ENCODE assay signal across 1 cellular context in the genomic region with DNA sequence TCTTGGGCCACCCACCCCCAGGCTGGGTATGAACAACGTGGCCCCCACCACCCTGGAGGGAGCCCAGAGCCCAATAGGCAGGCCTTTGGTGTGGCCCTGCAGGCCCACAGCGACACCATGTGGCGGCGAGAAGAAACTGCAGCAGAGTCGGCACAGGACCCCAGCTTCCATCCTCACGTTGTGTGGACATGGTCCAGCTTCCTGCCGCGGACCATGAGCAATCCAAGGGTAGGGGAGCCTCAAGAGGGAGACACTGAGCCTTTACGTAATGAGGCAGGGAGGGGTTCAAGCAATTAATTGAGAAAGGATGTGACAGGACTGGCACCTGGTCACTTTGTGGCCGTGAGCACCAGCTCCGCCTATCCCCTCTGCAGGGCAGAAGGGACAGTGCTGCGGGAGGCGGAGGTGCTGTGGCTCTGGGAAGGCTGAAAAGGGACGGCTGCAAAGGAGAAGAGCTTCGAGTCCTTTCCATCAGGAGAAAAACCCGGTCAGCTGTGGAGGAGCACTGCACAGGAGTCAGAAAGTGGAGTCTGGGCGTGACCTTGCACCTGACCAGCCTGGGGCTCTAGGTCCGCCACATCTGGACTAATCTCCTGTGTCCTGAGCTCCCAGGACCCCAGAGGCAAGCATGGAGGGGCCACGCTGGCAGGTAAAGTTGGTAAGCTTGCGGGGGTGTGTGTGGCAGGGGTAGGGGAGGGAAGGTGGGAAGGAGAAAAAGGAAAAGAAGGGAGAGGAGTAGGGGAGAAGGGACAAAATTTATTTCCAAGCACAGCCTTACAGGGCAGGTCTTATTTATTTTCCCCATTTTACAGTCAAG.
TF ChIP-seq lines count a peak whose summit lies in the region.

No MANE protein-coding gene starts in this region.

TF ChIP-seq in HepG2, 621 proteins besides CTCF, POLR2A, EP300 and RAD21 (continued from another document and continues in another):
- 0 out of 2 replicates have a peak, but pooled peaks have one; percentile 55 for TF ChIP-seq ZBTB26 (CRISPR knock-in tag; IDR thresholded peaks at IDR 0.05; ENCODE audit: borderline replicate concordance)
- 0 out of 2 replicates have a peak, but pooled peaks have one; percentile 16 for TF ChIP-seq THAP9 (CRISPR knock-in tag; IDR thresholded peaks at IDR 0.05; ENCODE audit: borderline replicate concordance)
- TF ChIP-seq ZNF570 (CRISPR knock-in tag; IDR thresholded peaks at IDR 0.05; ENCODE audit: borderline replicate concordance) = no peak
- no peak for TF ChIP-seq KLF6 (CRISPR knock-in tag; IDR thresholded peaks at IDR 0.05)
- peak; percentile 88 for TF ChIP-seq KDM2A (CRISPR knock-in tag; IDR thresholded peaks at IDR 0.05; ENCODE audit: borderline replicate concordance, low read depth)
- TF ChIP-seq, protein P1, sequence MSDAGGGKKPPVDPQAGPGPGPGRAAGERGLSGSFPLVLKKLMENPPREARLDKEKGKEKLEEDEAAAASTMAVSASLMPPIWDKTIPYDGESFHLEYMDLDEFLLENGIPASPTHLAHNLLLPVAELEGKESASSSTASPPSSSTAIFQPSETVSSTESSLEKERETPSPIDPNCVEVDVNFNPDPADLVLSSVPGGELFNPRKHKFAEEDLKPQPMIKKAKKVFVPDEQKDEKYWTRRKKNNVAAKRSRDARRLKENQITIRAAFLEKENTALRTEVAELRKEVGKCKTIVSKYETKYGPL (CRISPR knock-in tag; IDR thresholded peaks at IDR 0.05) = peak; percentile 77; the same call in 1 of the 2 replicates
- TF ChIP-seq ZNF337 (CRISPR knock-in tag; IDR thresholded peaks at IDR 0.05; ENCODE audit: borderline replicate concordance, low read depth) = no peak
- TF ChIP-seq, protein P2, sequence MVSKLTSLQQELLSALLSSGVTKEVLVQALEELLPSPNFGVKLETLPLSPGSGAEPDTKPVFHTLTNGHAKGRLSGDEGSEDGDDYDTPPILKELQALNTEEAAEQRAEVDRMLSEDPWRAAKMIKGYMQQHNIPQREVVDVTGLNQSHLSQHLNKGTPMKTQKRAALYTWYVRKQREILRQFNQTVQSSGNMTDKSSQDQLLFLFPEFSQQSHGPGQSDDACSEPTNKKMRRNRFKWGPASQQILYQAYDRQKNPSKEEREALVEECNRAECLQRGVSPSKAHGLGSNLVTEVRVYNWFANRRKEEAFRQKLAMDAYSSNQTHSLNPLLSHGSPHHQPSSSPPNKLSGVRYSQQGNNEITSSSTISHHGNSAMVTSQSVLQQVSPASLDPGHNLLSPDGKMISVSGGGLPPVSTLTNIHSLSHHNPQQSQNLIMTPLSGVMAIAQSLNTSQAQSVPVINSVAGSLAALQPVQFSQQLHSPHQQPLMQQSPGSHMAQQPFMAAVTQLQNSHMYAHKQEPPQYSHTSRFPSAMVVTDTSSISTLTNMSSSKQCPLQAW (CRISPR knock-in tag; IDR thresholded peaks at IDR 0.05) = peak; percentile 91
- 0 out of 2 replicates have a peak, but pooled peaks have one; percentile 34 for TF ChIP-seq ZNF124 (CRISPR knock-in tag; IDR thresholded peaks at IDR 0.05)
- TF ChIP-seq ELF1 (CRISPR knock-in tag; IDR thresholded peaks at IDR 0.05) = peak; percentile 53
- TF ChIP-seq, protein P3, sequence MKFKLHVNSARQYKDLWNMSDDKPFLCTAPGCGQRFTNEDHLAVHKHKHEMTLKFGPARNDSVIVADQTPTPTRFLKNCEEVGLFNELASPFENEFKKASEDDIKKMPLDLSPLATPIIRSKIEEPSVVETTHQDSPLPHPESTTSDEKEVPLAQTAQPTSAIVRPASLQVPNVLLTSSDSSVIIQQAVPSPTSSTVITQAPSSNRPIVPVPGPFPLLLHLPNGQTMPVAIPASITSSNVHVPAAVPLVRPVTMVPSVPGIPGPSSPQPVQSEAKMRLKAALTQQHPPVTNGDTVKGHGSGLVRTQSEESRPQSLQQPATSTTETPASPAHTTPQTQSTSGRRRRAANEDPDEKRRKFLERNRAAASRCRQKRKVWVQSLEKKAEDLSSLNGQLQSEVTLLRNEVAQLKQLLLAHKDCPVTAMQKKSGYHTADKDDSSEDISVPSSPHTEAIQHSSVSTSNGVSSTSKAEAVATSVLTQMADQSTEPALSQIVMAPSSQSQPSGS (CRISPR knock-in tag; IDR thresholded peaks at IDR 0.05) = peak; percentile 81; the same call in 1 of the 2 replicates
- TF ChIP-seq BORCS8-MEF2B (CRISPR knock-in tag; IDR thresholded peaks at IDR 0.05) = peak; percentile 82; the same call in 1 of the 2 replicates
- TF ChIP-seq, protein P4, sequence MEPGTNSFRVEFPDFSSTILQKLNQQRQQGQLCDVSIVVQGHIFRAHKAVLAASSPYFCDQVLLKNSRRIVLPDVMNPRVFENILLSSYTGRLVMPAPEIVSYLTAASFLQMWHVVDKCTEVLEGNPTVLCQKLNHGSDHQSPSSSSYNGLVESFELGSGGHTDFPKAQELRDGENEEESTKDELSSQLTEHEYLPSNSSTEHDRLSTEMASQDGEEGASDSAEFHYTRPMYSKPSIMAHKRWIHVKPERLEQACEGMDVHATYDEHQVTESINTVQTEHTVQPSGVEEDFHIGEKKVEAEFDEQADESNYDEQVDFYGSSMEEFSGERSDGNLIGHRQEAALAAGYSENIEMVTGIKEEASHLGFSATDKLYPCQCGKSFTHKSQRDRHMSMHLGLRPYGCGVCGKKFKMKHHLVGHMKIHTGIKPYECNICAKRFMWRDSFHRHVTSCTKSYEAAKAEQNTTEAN (CRISPR knock-in tag; conservative IDR thresholded peaks at IDR 0.05) = no peak
- TF ChIP-seq, protein P5, sequence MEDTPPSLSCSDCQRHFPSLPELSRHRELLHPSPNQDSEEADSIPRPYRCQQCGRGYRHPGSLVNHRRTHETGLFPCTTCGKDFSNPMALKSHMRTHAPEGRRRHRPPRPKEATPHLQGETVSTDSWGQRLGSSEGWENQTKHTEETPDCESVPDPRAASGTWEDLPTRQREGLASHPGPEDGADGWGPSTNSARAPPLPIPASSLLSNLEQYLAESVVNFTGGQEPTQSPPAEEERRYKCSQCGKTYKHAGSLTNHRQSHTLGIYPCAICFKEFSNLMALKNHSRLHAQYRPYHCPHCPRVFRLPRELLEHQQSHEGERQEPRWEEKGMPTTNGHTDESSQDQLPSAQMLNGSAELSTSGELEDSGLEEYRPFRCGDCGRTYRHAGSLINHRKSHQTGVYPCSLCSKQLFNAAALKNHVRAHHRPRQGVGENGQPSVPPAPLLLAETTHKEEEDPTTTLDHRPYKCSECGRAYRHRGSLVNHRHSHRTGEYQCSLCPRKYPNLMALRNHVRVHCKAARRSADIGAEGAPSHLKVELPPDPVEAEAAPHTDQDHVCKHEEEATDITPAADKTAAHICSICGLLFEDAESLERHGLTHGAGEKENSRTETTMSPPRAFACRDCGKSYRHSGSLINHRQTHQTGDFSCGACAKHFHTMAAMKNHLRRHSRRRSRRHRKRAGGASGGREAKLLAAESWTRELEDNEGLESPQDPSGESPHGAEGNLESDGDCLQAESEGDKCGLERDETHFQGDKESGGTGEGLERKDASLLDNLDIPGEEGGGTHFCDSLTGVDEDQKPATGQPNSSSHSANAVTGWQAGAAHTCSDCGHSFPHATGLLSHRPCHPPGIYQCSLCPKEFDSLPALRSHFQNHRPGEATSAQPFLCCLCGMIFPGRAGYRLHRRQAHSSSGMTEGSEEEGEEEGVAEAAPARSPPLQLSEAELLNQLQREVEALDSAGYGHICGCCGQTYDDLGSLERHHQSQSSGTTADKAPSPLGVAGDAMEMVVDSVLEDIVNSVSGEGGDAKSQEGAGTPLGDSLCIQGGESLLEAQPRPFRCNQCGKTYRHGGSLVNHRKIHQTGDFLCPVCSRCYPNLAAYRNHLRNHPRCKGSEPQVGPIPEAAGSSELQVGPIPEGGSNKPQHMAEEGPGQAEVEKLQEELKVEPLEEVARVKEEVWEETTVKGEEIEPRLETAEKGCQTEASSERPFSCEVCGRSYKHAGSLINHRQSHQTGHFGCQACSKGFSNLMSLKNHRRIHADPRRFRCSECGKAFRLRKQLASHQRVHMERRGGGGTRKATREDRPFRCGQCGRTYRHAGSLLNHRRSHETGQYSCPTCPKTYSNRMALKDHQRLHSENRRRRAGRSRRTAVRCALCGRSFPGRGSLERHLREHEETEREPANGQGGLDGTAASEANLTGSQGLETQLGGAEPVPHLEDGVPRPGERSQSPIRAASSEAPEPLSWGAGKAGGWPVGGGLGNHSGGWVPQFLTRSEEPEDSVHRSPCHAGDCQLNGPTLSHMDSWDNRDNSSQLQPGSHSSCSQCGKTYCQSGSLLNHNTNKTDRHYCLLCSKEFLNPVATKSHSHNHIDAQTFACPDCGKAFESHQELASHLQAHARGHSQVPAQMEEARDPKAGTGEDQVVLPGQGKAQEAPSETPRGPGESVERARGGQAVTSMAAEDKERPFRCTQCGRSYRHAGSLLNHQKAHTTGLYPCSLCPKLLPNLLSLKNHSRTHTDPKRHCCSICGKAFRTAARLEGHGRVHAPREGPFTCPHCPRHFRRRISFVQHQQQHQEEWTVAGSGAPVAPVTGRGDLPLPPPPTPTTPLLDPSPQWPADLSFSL (CRISPR knock-in tag; IDR thresholded peaks at IDR 0.05) = peak; percentile 85; the same call in 1 of the 2 replicates
- TF ChIP-seq SP140L (CRISPR knock-in tag; IDR thresholded peaks at IDR 0.05; ENCODE audit: borderline replicate concordance) = peak; percentile 61; the same call in 1 of the 2 replicates
- TF ChIP-seq SALL1 (CRISPR knock-in tag; IDR thresholded peaks at IDR 0.05) = peak; percentile 86
- TF ChIP-seq NFKBIZ (CRISPR knock-in tag; IDR thresholded peaks at IDR 0.05) = no peak
- TF ChIP-seq KDM3A (CRISPR knock-in tag; IDR thresholded peaks at IDR 0.05; ENCODE audit: low read depth) = peak; percentile 83
- TF ChIP-seq ZNF567 (CRISPR knock-in tag; IDR thresholded peaks at IDR 0.05; ENCODE audit: borderline replicate concordance) = 0 out of 2 replicates have a peak, but pooled peaks have one; percentile 24
- TF ChIP-seq, protein P6, sequence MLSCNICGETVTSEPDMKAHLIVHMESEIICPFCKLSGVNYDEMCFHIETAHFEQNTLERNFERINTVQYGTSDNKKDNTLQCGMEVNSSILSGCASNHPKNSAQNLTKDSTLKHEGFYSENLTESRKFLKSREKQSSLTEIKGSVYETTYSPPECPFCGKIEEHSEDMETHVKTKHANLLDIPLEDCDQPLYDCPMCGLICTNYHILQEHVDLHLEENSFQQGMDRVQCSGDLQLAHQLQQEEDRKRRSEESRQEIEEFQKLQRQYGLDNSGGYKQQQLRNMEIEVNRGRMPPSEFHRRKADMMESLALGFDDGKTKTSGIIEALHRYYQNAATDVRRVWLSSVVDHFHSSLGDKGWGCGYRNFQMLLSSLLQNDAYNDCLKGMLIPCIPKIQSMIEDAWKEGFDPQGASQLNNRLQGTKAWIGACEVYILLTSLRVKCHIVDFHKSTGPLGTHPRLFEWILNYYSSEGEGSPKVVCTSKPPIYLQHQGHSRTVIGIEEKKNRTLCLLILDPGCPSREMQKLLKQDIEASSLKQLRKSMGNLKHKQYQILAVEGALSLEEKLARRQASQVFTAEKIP (CRISPR knock-in tag; IDR thresholded peaks at IDR 0.05; ENCODE audit: borderline replicate concordance) = no peak
- TF ChIP-seq GATAD1 (CRISPR knock-in tag; IDR thresholded peaks at IDR 0.05) = 0 out of 2 replicates have a peak, but pooled peaks have one; percentile 36
- peak; percentile 77 for TF ChIP-seq ZMYM3 (CRISPR knock-in tag; IDR thresholded peaks at IDR 0.05)
- TF ChIP-seq NR2F6 (IDR thresholded peaks at IDR 0.05) = no peak
- peak; percentile 59 for TF ChIP-seq NR2F6 (CRISPR knock-in tag; IDR thresholded peaks at IDR 0.05)
- TF ChIP-seq BATF2 (CRISPR knock-in tag; IDR thresholded peaks at IDR 0.05) = no peak
- TF ChIP-seq ZNF770 (CRISPR knock-in tag; IDR thresholded peaks at IDR 0.05) = no peak
- TF ChIP-seq SNAPC5 (CRISPR knock-in tag; IDR thresholded peaks at IDR 0.05; ENCODE audit: borderline replicate concordance) = no peak
- TF ChIP-seq GATA4 (IDR thresholded peaks at IDR 0.05; ENCODE audit: borderline replicate concordance, low read depth) = no peak
- TF ChIP-seq GABPA (IDR thresholded peaks at IDR 0.05; ENCODE audit: low read depth, low read length) = no peak
- peak; percentile 42; the same call in 1 of the 2 replicates for TF ChIP-seq GABPA (CRISPR knock-in tag; IDR thresholded peaks at IDR 0.05; ENCODE audit: low read depth)
